Comparison of ENCODE assay signal across 16 cellular contexts in genomic region chr10:19651549-19651948, GRCh38.
DNase-seq lines count a peak whose midpoint lies in the region; ATAC-seq and TF ChIP-seq lines count a peak whose summit lies in the region.
"Had no signal": no experiment of that assay in that cellular context is flagged by ENCODE, and none has a peak within 500 bp of the region (broad histone marks: within the 10 kb centered on the region; RNA-seq: fewer than 3 reads in every experiment).

No MANE protein-coding gene starts in this region.

- POLR2A ChIA-PET in AG04449 (lab: Yijun Ruan, JAX) (no interaction called here), Caco-2 (lab: Charles Lee) (no interaction called here)

- no peaks in the 10 kb centered on the region for H3K4me1 Mint-ChIP-seq in Caco-2 (ENCODE audit: low read depth, unreplicated experiment)
- H3K4me1 Mint-ChIP-seq: B cell had no signal

- H3K4me3 Mint-ChIP-seq in Caco-2 (ENCODE audit: unreplicated experiment) = no peak overlapping the region
- H3K4me3 Mint-ChIP-seq: activated T-cell treated with anti-CD3 and anti-CD28 coated beads, Interleukin-2, amount 50 U/mL, for 4 hours; B cell; neural progenitor cell; stimulated activated naive CD8-positive, alpha-beta T cell treated with anti-CD3 and anti-CD28 coated beads, Interleukin-15, Interleukin-2, amounts not matched to agents 100 ng/mL and 50 ng/mL, for 24 hours had no signal

- H3K27ac ChIP-seq in brain microvascular endothelial cell = peak overlapping the region; percentile 32
- no peak overlapping the region for H3K27ac ChIP-seq in Peyer's patch
- H3K27ac ChIP-seq: neural progenitor cell had no signal

- no TSS peak for BruUV-seq in Caco-2 (replicated peaks; lab: Mats Ljungman, UMichigan)

- no peaks in the 10 kb centered on the region for H3K27me3 Mint-ChIP-seq in Caco-2 (ENCODE audit: insufficient read depth, unreplicated experiment)
- H3K27me3 Mint-ChIP-seq: B cell; stimulated activated naive CD8-positive, alpha-beta T cell treated with anti-CD3 and anti-CD28 coated beads, Interleukin-15, Interleukin-2, amounts not matched to agents 100 ng/mL and 50 ng/mL, for 24 hours had no signal

- CTCF ChIA-PET in AG04449 (lab: Yijun Ruan, JAX) (no interaction called here), Caco-2 (lab: Charles Lee) (no interaction called here)

- TF ChIP-seq POLR2A in Peyer's patch (IDR thresholded peaks at IDR 0.05) = no peak

- H3K9me3 ChIP-seq in Caco-2 (no peaks in the 10 kb centered on the region), Peyer's patch (no peaks in the 10 kb centered on the region)

- H3K4me3 ChIP-seq in AG04449 (ENCODE audit: low read depth, low read length) = no peak overlapping the region
- no peak overlapping the region for H3K4me3 ChIP-seq in brain microvascular endothelial cell (ENCODE audit: low read depth, low read length)
- H3K4me3 ChIP-seq in Caco-2 (ENCODE audit: low read depth, low read length) = no peak overlapping the region
- H3K4me3 ChIP-seq in Peyer's patch = no peak overlapping the region
- H3K4me3 ChIP-seq: neural progenitor cell had no signal

- H3K27me3 ChIP-seq in brain microvascular endothelial cell (replicated peaks) (no peaks in the 10 kb centered on the region), Caco-2 (replicated peaks; ENCODE audit: control insufficient read depth, insufficient read depth, low read length) (no peaks in the 10 kb centered on the region), Peyer's patch (no peaks in the 10 kb centered on the region)
- H3K27me3 ChIP-seq: neural progenitor cell had no signal

- in situ Hi-C loops in brain microvascular endothelial cell (cut with HindIII; ENCODE audit: low pct_ligation_motif_present, low sequenced_read_pairs) = no loop called here

- H3K27ac Mint-ChIP-seq in Caco-2 (ENCODE audit: unreplicated experiment) = no peak overlapping the region
- H3K27ac Mint-ChIP-seq: B cell; neural progenitor cell; stimulated activated naive CD8-positive, alpha-beta T cell treated with anti-CD3 and anti-CD28 coated beads, Interleukin-15, Interleukin-2, amounts not matched to agents 100 ng/mL and 50 ng/mL, for 24 hours had no signal

- no peaks in the 10 kb centered on the region for H3K9me3 Mint-ChIP-seq in Caco-2 (ENCODE audit: unreplicated experiment)

- intact Hi-C loops in Caco-2 (cut with micrococcal nuclease; ENCODE audit: unreplicated experiment) = no loop called here

- no peak for TF ChIP-seq CTCF in AG04449 (IDR thresholded peaks at IDR 0.05; ENCODE audit: insufficient read depth, low read length, missing control alignments)
- TF ChIP-seq CTCF in brain microvascular endothelial cell (IDR thresholded peaks at IDR 0.05; ENCODE audit: low read depth, low read length, missing control alignments) = no peak
- no peak for TF ChIP-seq CTCF in Caco-2 (IDR thresholded peaks at IDR 0.05; ENCODE audit: insufficient read depth in 1 of 2, low read depth in 1 of 2, low read length in 1 of 2, severe bottlenecking in 1 of 2, unreplicated experiment in 1 of 2)
- no peak for TF ChIP-seq CTCF in Peyer's patch (IDR thresholded peaks at IDR 0.05)

- no peaks in the 10 kb centered on the region for H3K4me1 ChIP-seq in Caco-2
- no peaks in the 10 kb centered on the region for H3K4me1 ChIP-seq in Peyer's patch

- no peak for ATAC-seq in GM21737 (IDR thresholded peaks at IDR 0.05; ENCODE audit: unreplicated experiment)
- ATAC-seq: activated T-cell treated with anti-CD3 and anti-CD28 coated beads, Interleukin-2, amount 50 U/mL, for 4 hours had no signal

- H3K36me3 Mint-ChIP-seq in Caco-2 (ENCODE audit: insufficient read depth, unreplicated experiment) = no peaks in the 10 kb centered on the region
- H3K36me3 Mint-ChIP-seq: neural progenitor cell had no signal

- no peaks in the 10 kb centered on the region for H3K36me3 ChIP-seq in brain microvascular endothelial cell (replicated peaks)
- no peaks in the 10 kb centered on the region for H3K36me3 ChIP-seq in Caco-2 (ENCODE audit: control insufficient read depth, insufficient read depth, low read length)
- H3K36me3 ChIP-seq in Peyer's patch = peaks cover 0 to 9% (median 0%) of the 10 kb centered on the region in 3 donors
- H3K36me3 ChIP-seq: neural progenitor cell had no signal

- peak; percentile 34 for DNase-seq in AG04449 (ENCODE audit: low read depth, low spot score)
- peak; percentile 91 for DNase-seq in HCEC 1CT
- DNase-seq in brain microvascular endothelial cell = peak; percentile 86
- peak; percentile 19 for DNase-seq in hepatic stellate cell (ENCODE audit: low spot score)
- DNase-seq in medulla oblongata (ENCODE audit: extremely low spot score) = no peak
- DNase-seq in Caco-2 = no peak
- DNase-seq in Peyer's patch = no peak
- DNase-seq: activated T-cell treated with anti-CD3 and anti-CD28 coated beads, Interleukin-2, amount 50 U/mL, for 4 hours; cortex of kidney; DMS53; mesendoderm; NCI-H2227 treated with DMSO at 0.1 percent for 48 hours had no signal

Comparison
In these comparisons a context has a peak if more than half of its experiments do, and no peak if none do; other contexts are left out.
1. DNase-seq: peak in AG04449 (single experiment), HCEC 1CT (single experiment), brain microvascular endothelial cell (single experiment) and hepatic stellate cell (single experiment); none in medulla oblongata (single experiment), Caco-2 (0 of 2) and Peyer's patch (0 of 3).